Comparison of ENCODE assay signal across 31 cellular contexts in the genomic region with DNA sequence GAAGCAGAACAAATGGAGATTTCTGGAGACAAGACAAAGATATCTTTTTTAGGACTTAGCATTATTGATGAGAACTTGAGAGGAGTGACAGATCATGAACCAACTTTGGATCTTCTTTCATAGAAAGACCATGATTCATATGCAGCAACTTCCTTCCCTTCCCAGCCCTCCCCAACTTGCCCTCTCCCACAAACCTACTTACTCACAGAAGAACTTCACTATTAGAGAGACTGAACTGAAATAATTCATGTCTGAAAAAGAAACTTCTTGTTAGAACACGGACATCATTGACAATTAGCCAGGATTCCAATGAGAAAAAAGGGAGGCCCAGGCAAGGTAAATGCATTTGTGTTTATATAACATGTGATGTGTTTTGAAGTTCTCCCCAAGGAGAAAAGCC.
DNase-seq lines count a peak whose midpoint lies in the region; TF ChIP-seq lines count a peak whose summit lies in the region.
"Had no signal": no experiment of that assay in that cellular context is flagged by ENCODE, and none has a peak within 500 bp of the region (broad histone marks: within the 10 kb centered on the region; RNA-seq: fewer than 3 reads in every experiment).

No MANE protein-coding gene starts in this region.

- no peaks in the 10 kb centered on the region for H3K27me3 ChIP-seq in rectal smooth muscle tissue (ENCODE audit: control insufficient read depth, insufficient read depth, low read length)
- H3K27me3 ChIP-seq: BLaER1 treated with 17β-estradiol and CSF1 and Interleukin-3, amounts not matched to agents 10 nM and 100 nM; cardiac muscle cell; neural progenitor cell; right atrium auricular region; testis had no signal

- H3K4me1 Mint-ChIP-seq in glutamatergic neuron (ENCODE audit: low read depth, unreplicated experiment): no peaks in the 10 kb centered on the region
- peaks cover 24% of the 10 kb centered on the region for H3K4me1 Mint-ChIP-seq in type B pancreatic cell (ENCODE audit: unreplicated experiment)
- H3K4me1 Mint-ChIP-seq: activated B cell treated with CpG ODN at 0.5 μM for 24 hours; activated CD4-positive, alpha-beta T cell treated with anti-CD3 and anti-CD28 coated beads, Interleukin-2, amount 10 ng/mL, durations not matched to agents 7 days and 5 days; memory B cell; neural progenitor cell had no signal

- no peak overlapping the region for H3K9ac ChIP-seq in rectal smooth muscle tissue (ENCODE audit: low read length)
- H3K9ac ChIP-seq: BLaER1 treated with 17β-estradiol and CSF1 and Interleukin-3, amounts not matched to agents 10 nM and 100 nM; neural progenitor cell had no signal

- H3K4me3 ChIP-seq in fibroblast of mammary gland (ENCODE audit: control insufficient read depth, low read depth, low read length): no peak overlapping the region
- no peak overlapping the region for H3K4me3 ChIP-seq in rectal smooth muscle tissue (ENCODE audit: low read length)
- H3K4me3 ChIP-seq: BLaER1 treated with 17β-estradiol and CSF1 and Interleukin-3, amounts not matched to agents 10 nM and 100 nM; cardiac muscle cell; neural progenitor cell; right atrium auricular region; SK-N-MC; testis had no signal

- TF ChIP-seq CTCF in fibroblast of mammary gland (conservative IDR thresholded peaks at IDR 0.05; ENCODE audit: control insufficient read depth, insufficient read depth, low read depth, low read length): no peak
- no peak for TF ChIP-seq CTCF in glutamatergic neuron (IDR thresholded peaks at IDR 0.05; ENCODE audit: partially characterized antibody, unreplicated experiment)
- no peak for TF ChIP-seq CTCF in type B pancreatic cell (conservative IDR thresholded peaks at IDR 0.05)

- H3K9me3 Mint-ChIP-seq in glutamatergic neuron (ENCODE audit: unreplicated experiment) (no peaks in the 10 kb centered on the region), type B pancreatic cell (peaks cover 6% of the 10 kb centered on the region)
- H3K9me3 Mint-ChIP-seq: activated CD4-positive, alpha-beta T cell treated with anti-CD3 and anti-CD28 coated beads, Interleukin-2, amount 10 ng/mL, durations not matched to agents 7 days and 5 days; memory B cell; neural progenitor cell; stimulated activated naive CD8-positive, alpha-beta T cell treated with anti-CD3 and anti-CD28 coated beads, Interleukin-15, Interleukin-2, amounts not matched to agents 100 ng/mL and 50 ng/mL, for 24 hours had no signal

- no peaks in the 10 kb centered on the region for H3K36me3 ChIP-seq in rectal smooth muscle tissue (ENCODE audit: control insufficient read depth, insufficient read depth, low read length)
- H3K36me3 ChIP-seq: BLaER1 treated with 17β-estradiol and CSF1 and Interleukin-3, amounts not matched to agents 10 nM and 100 nM; cardiac muscle cell; neural progenitor cell; right atrium auricular region had no signal

- peaks cover 16% of the 10 kb centered on the region for H3K4me1 ChIP-seq in rectal smooth muscle tissue (ENCODE audit: control insufficient read depth, insufficient read depth, low read length)
- H3K4me1 ChIP-seq: neural progenitor cell, right atrium auricular region, testis had no signal

- H3K27ac ChIP-seq in rectal smooth muscle tissue (ENCODE audit: low read depth, low read length): peak overlapping the region; percentile 10
- H3K27ac ChIP-seq: BLaER1 treated with 17β-estradiol and CSF1 and Interleukin-3, amounts not matched to agents 10 nM and 100 nM; cardiac muscle cell; neural progenitor cell; right atrium auricular region; SK-N-MC; testis had no signal

- H3K27me3 Mint-ChIP-seq in glutamatergic neuron (ENCODE audit: unreplicated experiment): no peaks in the 10 kb centered on the region
- H3K27me3 Mint-ChIP-seq in type B pancreatic cell: no peaks in the 10 kb centered on the region
- H3K27me3 Mint-ChIP-seq: activated B cell treated with CpG ODN at 0.5 μM for 24 hours; activated CD4-positive, alpha-beta T cell treated with anti-CD3 and anti-CD28 coated beads, Interleukin-2, amount 10 ng/mL, durations not matched to agents 7 days and 5 days; activated naive CD8-positive, alpha-beta T cell; memory B cell; stimulated activated naive CD8-positive, alpha-beta T cell treated with anti-CD3 and anti-CD28 coated beads, Interleukin-15, Interleukin-2, amounts not matched to agents 100 ng/mL and 50 ng/mL, for 24 hours had no signal

- no peaks in the 10 kb centered on the region for H3K36me3 Mint-ChIP-seq in glutamatergic neuron (ENCODE audit: unreplicated experiment)
- H3K36me3 Mint-ChIP-seq in type B pancreatic cell: no peaks in the 10 kb centered on the region
- H3K36me3 Mint-ChIP-seq: activated naive CD8-positive, alpha-beta T cell; memory B cell; neural progenitor cell had no signal

- no peak overlapping the region for H3K27ac Mint-ChIP-seq in glutamatergic neuron (ENCODE audit: unreplicated experiment)
- H3K27ac Mint-ChIP-seq in type B pancreatic cell: no peak overlapping the region
- H3K27ac Mint-ChIP-seq: activated B cell treated with CpG ODN at 0.5 μM for 24 hours; activated CD4-positive, alpha-beta T cell treated with anti-CD3 and anti-CD28 coated beads, Interleukin-2, amount 10 ng/mL, durations not matched to agents 7 days and 5 days; activated naive CD8-positive, alpha-beta T cell; memory B cell; neural progenitor cell; stimulated activated naive CD8-positive, alpha-beta T cell treated with anti-CD3 and anti-CD28 coated beads, Interleukin-15, Interleukin-2, amounts not matched to agents 100 ng/mL and 50 ng/mL, for 24 hours had no signal

- DNase-seq in EL (peak; percentile 12), LHCN-M2 (ENCODE audit: low read depth) (peak; percentile 13), fibroblast of mammary gland (ENCODE audit: low read depth) (peak; percentile 55), glutamatergic neuron (no peak), kidney tubule cell (ENCODE audit: low spot score) (no peak), type B pancreatic cell (ENCODE audit: extremely low spot score, unreplicated experiment) (no peak)
- DNase-seq: ACHN; activated B cell treated with CpG ODN at 0.5 μM for 24 hours; activated CD4-positive, alpha-beta T cell treated with anti-CD3 and anti-CD28 coated beads, Interleukin-2, amount 10 ng/mL, durations not matched to agents 7 days and 5 days; activated effector memory CD4-positive, alpha-beta T cell treated with Interleukin-2 at 50 U/mL for 16 hours; anterior cingulate cortex; COR-L47; cortex of kidney; DMS53; GDM1; hippocampal formation; MM.1S; NCI-H2029; NCI-H524; OCI-M1; stimulated activated CD8-positive, alpha-beta memory T cell treated with anti-CD3 and anti-CD28 coated beads, Interleukin-4, amount 100 ng/mL, for 48 hours; testis had no signal

- H3K4me3 Mint-ChIP-seq in glutamatergic neuron (ENCODE audit: unreplicated experiment) (no peak overlapping the region), type B pancreatic cell (no peak overlapping the region)
- H3K4me3 Mint-ChIP-seq: activated B cell treated with CpG ODN at 0.5 μM for 24 hours; activated CD4-positive, alpha-beta T cell treated with anti-CD3 and anti-CD28 coated beads, Interleukin-2, amount 10 ng/mL, durations not matched to agents 7 days and 5 days; activated naive CD8-positive, alpha-beta T cell; memory B cell; neural progenitor cell; stimulated activated naive CD8-positive, alpha-beta T cell treated with anti-CD3 and anti-CD28 coated beads, Interleukin-15, Interleukin-2, amounts not matched to agents 100 ng/mL and 50 ng/mL, for 24 hours had no signal

Comparison
In these comparisons a context has a peak if more than half of its experiments do, and no peak if none do; other contexts are left out.
1. DNase-seq: peak in EL (single experiment), LHCN-M2 (single experiment) and fibroblast of mammary gland (single experiment); none in glutamatergic neuron (single experiment), kidney tubule cell (single experiment) and type B pancreatic cell (single experiment).